Comparison of ENCODE assay signal across 8 cellular contexts in the genomic region with DNA sequence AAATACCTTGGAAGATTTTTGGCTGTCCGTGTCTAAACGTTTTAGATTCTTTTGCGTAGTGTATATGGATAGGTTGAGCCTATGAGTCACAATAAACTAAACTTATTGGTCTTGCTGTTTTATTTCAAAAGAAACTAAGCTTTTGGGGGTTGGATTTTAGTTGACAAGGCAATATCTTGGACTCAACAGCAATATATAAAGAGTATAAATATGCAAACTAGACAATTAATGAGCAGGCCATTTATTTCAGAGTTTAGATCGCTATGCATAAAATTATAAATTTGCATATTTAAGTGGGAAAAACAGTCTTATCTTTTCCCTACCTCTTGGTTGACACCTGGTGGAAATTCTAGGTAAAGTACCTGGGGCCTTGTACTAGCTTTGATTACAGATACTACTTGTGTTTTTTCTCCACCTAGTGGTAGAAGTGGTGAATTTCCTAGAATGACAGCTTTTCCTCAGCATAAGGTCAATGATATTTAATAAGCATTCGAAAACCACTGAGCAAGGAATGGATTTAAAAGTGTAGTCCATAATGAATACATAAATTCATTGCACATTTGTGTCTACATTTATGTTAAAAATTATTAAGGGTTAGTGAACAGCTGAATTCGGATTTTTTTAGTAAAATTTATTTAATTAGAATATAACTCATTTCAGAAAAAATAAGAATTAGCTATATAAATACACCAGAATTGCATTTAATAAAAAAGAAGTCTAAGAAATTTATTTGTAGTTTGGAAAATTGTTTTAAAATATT. TPM values are rescaled to one million over a fixed set of nuclear protein-coding genes. Genes with fewer than 3 reads are reported as not detected.
A peak's percentile ranks its signal among the peaks of the same experiment; 100 is the strongest.
DNase-seq lines count a peak whose midpoint lies in the region; ATAC-seq, FAIRE-seq and TF ChIP-seq lines count a peak whose summit lies in the region.

No MANE protein-coding gene starts in this region.

- DNase-seq in A673 (ENCODE audit: low spot score) (peak; percentile 96), GM04504 (ENCODE audit: low read depth) (peak; percentile 77), NCI-H2029 treated with DMSO at 0.1 percent for 48 hours (lab: John Stamatoyannopoulos, UW) (peak; percentile 96), T-helper 22 cell (ENCODE audit: low read depth) (peak; percentile 12), mucosa of gallbladder (ENCODE audit: low spot score) (peak; percentile 71)

- peak overlapping the region; percentile 84 for H3K4me3 ChIP-seq in A673 (ENCODE audit: low read depth, low read length, poor library complexity, severe bottlenecking)

- intact Hi-C loops in A673 (cut with micrococcal nuclease; ENCODE audit: unreplicated experiment), result loop anchor here (1.0 to 10.0 kb wide), 5 partner anchors 173 to 519 kb away; no protein-coding TSS in a partner anchor

- H3K27ac ChIP-seq in A673 (ENCODE audit: low read depth, low read length, poor library complexity, severe bottlenecking), result peak overlapping the region; percentile 88

- no peaks in the 10 kb centered on the region for H3K27me3 ChIP-seq in A673 (replicated peaks; ENCODE audit: insufficient read depth, low read depth, low read length, poor library complexity)

- no TSS peak for BruUV-seq in A673 (replicated peaks; lab: Mats Ljungman, UMichigan)

- POLR2A ChIA-PET in A673 (lab: Charles Lee; ENCODE audit: low non-redundant PET), result interaction anchor here (0.5 to 1.2 kb wide), 3 partner anchors 172 to 491 kb away, joined by 3 to 5 read pairs (median 3); no protein-coding TSS in a partner anchor

- H3K9me3 ChIP-seq in A673 (ENCODE audit: low read depth, low read length, poor library complexity, severe bottlenecking), result no peaks in the 10 kb centered on the region

- peaks cover 14% of the 10 kb centered on the region for H3K4me1 ChIP-seq in A673 (ENCODE audit: insufficient read depth, low read length, poor library complexity, severe bottlenecking)

- CTCF ChIA-PET in A673 (lab: Charles Lee), result interaction anchor here (0.7 to 2.3 kb wide), 7 partner anchors 35 to 582 kb away, joined by 3 to 17 read pairs (median 5); no protein-coding TSS in a partner anchor

- H3K36me3 ChIP-seq in A673 (ENCODE audit: insufficient read depth, low read length, poor library complexity, severe bottlenecking), result no peaks in the 10 kb centered on the region

- TF ChIP-seq CTCF in A673 (conservative IDR thresholded peaks at IDR 0.05; ENCODE audit: low read depth, low read length), result peak; percentile 95

- FAIRE-seq in endometrium (lab: Jason Lieb, UNC), result peak; percentile 97

- ATAC-seq in HG02973 (IDR thresholded peaks at IDR 0.05; ENCODE audit: unreplicated experiment) (peak; percentile 10), HG03025 (IDR thresholded peaks at IDR 0.05; ENCODE audit: low FRiP score, unreplicated experiment) (no peak)

RNA-seq across cellular contexts. Expression of a gene that starts 1.7 kb away (rescaled TPM):
- total RNA-seq in A673 (2021) (41.3 and 46.3 TPM in 2 replicates), mucosa of gallbladder (69.7 TPM)

Comparison
In these comparisons a context has a peak if more than half of its experiments do, and no peak if none do; other contexts are left out.
1. DNase-seq: peak in every context shown above with its lines; median percentile 96 in A673; 96 in NCI-H2029 treated with DMSO at 0.1 percent for 48 hours; 77 in GM04504; 71 in mucosa of gallbladder; 12 in T-helper 22 cell.